Comparison of ENCODE assay signal across 21 cellular contexts in the genomic region with DNA sequence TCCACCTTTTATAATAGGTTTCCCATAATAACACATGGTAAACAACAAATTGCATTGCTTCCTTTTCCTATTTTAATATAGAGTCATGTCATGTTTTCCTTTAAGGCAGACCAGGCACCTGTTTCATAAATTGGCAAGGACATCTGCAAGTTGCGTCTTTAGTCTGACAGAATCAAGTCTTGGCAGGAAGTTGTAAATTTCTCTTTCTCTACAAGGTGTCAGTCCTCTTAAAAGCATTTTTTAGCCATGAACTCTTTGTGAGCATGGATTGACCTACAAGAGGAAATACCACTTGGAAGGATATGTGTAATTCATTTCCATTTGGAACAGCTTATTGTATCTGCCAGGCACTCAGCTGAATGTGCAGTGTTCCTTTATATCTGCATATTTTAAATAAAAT.
DNase-seq lines count a peak whose midpoint lies in the region; ATAC-seq lines count a peak whose summit lies in the region.
"Had no signal": no experiment of that assay in that cellular context is flagged by ENCODE, and none has a peak within 500 bp of the region (broad histone marks: within the 10 kb centered on the region; RNA-seq: fewer than 3 reads in every experiment).

No MANE protein-coding gene starts in this region.

- H3K9ac ChIP-seq in mesenchymal stem cell (ENCODE audit: low read length) = no peak overlapping the region

- peak; percentile 50 for ATAC-seq in left ventricle myocardium superior
- no peak for ATAC-seq in Right ventricle myocardium inferior
- no peak for ATAC-seq in HG03159 (IDR thresholded peaks at IDR 0.05; ENCODE audit: unreplicated experiment)
- ATAC-seq: GM12878, K562, PC-3 had no signal

- H3K4me2 ChIP-seq in mesenchymal stem cell (ENCODE audit: low read length, poor library complexity, severe bottlenecking) = no peak overlapping the region

- no peak overlapping the region for H2BK15ac ChIP-seq in mesenchymal stem cell (ENCODE audit: low read depth, poor library complexity, severe bottlenecking)

- intact Hi-C loops in left ventricle myocardium superior (cut with micrococcal nuclease) = no loop called here
- intact Hi-C loops in Right ventricle myocardium inferior (cut with DNase I) = no loop called here

- H3K36me3 ChIP-seq in mesenchymal stem cell (ENCODE audit: control insufficient read depth in 1 of 2, insufficient read depth in 2 of 2, low read depth in 1 of 2, low read length in 2 of 2) = no peaks in the 10 kb centered on the region
- H3K36me3 ChIP-seq: BE2C, HAP-1 had no signal

- no peaks in the 10 kb centered on the region for H3K4me1 ChIP-seq in mesenchymal stem cell (ENCODE audit: control insufficient read depth, insufficient read depth, low read depth, low read length)
- H3K4me1 ChIP-seq: BE2C, Caco-2 had no signal

- no peak overlapping the region for H3K4ac ChIP-seq in mesenchymal stem cell (ENCODE audit: low read depth in 1 of 2, low read length in 2 of 2)

- no peak overlapping the region for H4K91ac ChIP-seq in mesenchymal stem cell (ENCODE audit: low read length)

- no peak overlapping the region for H2AK5ac ChIP-seq in mesenchymal stem cell (ENCODE audit: low read length, severe bottlenecking)

- no peak overlapping the region for H3K4me3 ChIP-seq in mesenchymal stem cell (ENCODE audit: insufficient read depth in 1 of 2, low read depth in 1 of 2, low read length in 2 of 2)
- H3K4me3 ChIP-seq: GM12878, HAP-1, K562 had no signal

- WGBS in mesenchymal stem cell = 0% methylated on average over 1 of the region's 1 CpG

- no peak overlapping the region for H3K27ac ChIP-seq in mesenchymal stem cell (ENCODE audit: low read length, poor library complexity, severe bottlenecking)
- H3K27ac ChIP-seq: RWPE1 had no signal

- H4K8ac ChIP-seq in mesenchymal stem cell (ENCODE audit: low read length) = no peak overlapping the region

- H3K23ac ChIP-seq in mesenchymal stem cell (ENCODE audit: low read length in 2 of 2) = no peak overlapping the region

- no peaks in the 10 kb centered on the region for H3K27me3 ChIP-seq in mesenchymal stem cell (ENCODE audit: control insufficient read depth in 1 of 2, insufficient read depth in 1 of 2, low read length in 2 of 2)
- H3K27me3 ChIP-seq: BE2C had no signal

- H2BK12ac ChIP-seq in mesenchymal stem cell (ENCODE audit: low read length in 2 of 2) = no peak overlapping the region

- no peak overlapping the region for H2BK5ac ChIP-seq in mesenchymal stem cell (ENCODE audit: low read depth, low read length, poor library complexity, severe bottlenecking)

- no peak for DNase-seq in left ventricle myocardium superior
- no peak for DNase-seq in Right ventricle myocardium inferior (ENCODE audit: missing footprints)
- peak; percentile 8 for DNase-seq in dermis blood vessel endothelial cell
- DNase-seq in mesenchymal stem cell = peak; percentile 25
- no peak for DNase-seq in hepatic stellate cell (ENCODE audit: low spot score)
- no peak for DNase-seq in NCI-H2107 treated with DMSO at 0.1 percent for 48 hours (lab: John Stamatoyannopoulos, UW; ENCODE audit: unreplicated experiment)
- DNase-seq: BE2C; Caco-2; CD4-positive, alpha-beta T cell; GF-D8; NCI-H1105; NCI-H1694; NCI-H2081 treated with DMSO at 0.1 percent for 48 hours; NCI-H2227 treated with DMSO at 0.1 percent for 48 hours; NCI-H524; PC-3 had no signal

- H3K18ac ChIP-seq in mesenchymal stem cell (ENCODE audit: low read depth in 1 of 2, low read length in 2 of 2) = no peak overlapping the region

- H2BK120ac ChIP-seq in mesenchymal stem cell (ENCODE audit: low read depth, low read length) = no peak overlapping the region

- H2AFZ ChIP-seq in mesenchymal stem cell (ENCODE audit: low read depth, low read length) = no peak overlapping the region

- no peaks in the 10 kb centered on the region for H3K9me3 ChIP-seq in mesenchymal stem cell (ENCODE audit: control insufficient read depth, low read length)
- H3K9me3 ChIP-seq: BE2C, Caco-2, HAP-1 had no signal

- H3K14ac ChIP-seq in mesenchymal stem cell (ENCODE audit: low read length in 2 of 2) = no peak overlapping the region

- H3K79me1 ChIP-seq in mesenchymal stem cell (replicated peaks; ENCODE audit: low read length, poor library complexity, severe bottlenecking) = no peaks in the 10 kb centered on the region

Comparison
In these comparisons a context has a peak if more than half of its experiments do, and no peak if none do; other contexts are left out.
1. DNase-seq: peak in dermis blood vessel endothelial cell (single experiment) and mesenchymal stem cell (single experiment); none in left ventricle myocardium superior (single experiment), Right ventricle myocardium inferior (single experiment), hepatic stellate cell (single experiment) and NCI-H2107 treated with DMSO at 0.1 percent for 48 hours (single experiment).